Comparison of ENCODE assay signal across 15 cellular contexts in genomic region chr12:132305560-132305966, GRCh38. TPM values are rescaled to one million over a fixed set of nuclear protein-coding genes. Genes with fewer than 3 reads are reported as not detected.
A peak's percentile ranks its signal among the peaks of the same experiment; 100 is the strongest.
DNase-seq lines count a peak whose midpoint lies in the region; ATAC-seq and TF ChIP-seq lines count a peak whose summit lies in the region.
"Had no signal": no experiment of that assay in that cellular context is flagged by ENCODE, and none has a peak within 500 bp of the region (broad histone marks: within the 10 kb centered on the region; RNA-seq: fewer than 3 reads in every experiment).

No MANE protein-coding gene starts in this region.

- H3K4ac ChIP-seq in neuronal stem cell (ENCODE audit: low read length) = no peak overlapping the region

- H2AFZ ChIP-seq in neuronal stem cell (ENCODE audit: low read length) = no peak overlapping the region

- H3K4me1 ChIP-seq in right cardiac atrium (ENCODE audit: control insufficient read depth, insufficient read depth, low read length) (no peaks in the 10 kb centered on the region), HEK293 (ENCODE audit: control insufficient read depth, insufficient read depth, low read length) (no peaks in the 10 kb centered on the region), neuronal stem cell (ENCODE audit: control insufficient read depth in 2 of 2, insufficient read depth in 1 of 2, low read depth in 1 of 2, low read length in 2 of 2) (no peaks in the 10 kb centered on the region)

- no peak for TF ChIP-seq CTCF in HEK293 (tag by site-specific recombination; IDR thresholded peaks at IDR 0.05)
- no peak for TF ChIP-seq CTCF in chondrocyte (IDR thresholded peaks at IDR 0.05)

- no peak overlapping the region for H2BK15ac ChIP-seq in neuronal stem cell (ENCODE audit: low read length)

- H3K27ac ChIP-seq in right cardiac atrium (ENCODE audit: low read length) = no peak overlapping the region
- H3K27ac ChIP-seq in HEK293 (ENCODE audit: extremely low read depth, low read depth, low read length) = no peak overlapping the region
- no peak overlapping the region for H3K27ac ChIP-seq in neuronal stem cell (replicated peaks; ENCODE audit: low read length)
- H3K27ac ChIP-seq: C4-2B had no signal

- no peak overlapping the region for H2AK5ac ChIP-seq in neuronal stem cell (ENCODE audit: low read depth, low read length)

- no peak overlapping the region for H4K8ac ChIP-seq in neuronal stem cell (ENCODE audit: low read depth, low read length)

- H3K27me3 ChIP-seq in right cardiac atrium (ENCODE audit: control insufficient read depth, insufficient read depth) (no peaks in the 10 kb centered on the region), neuronal stem cell (ENCODE audit: control insufficient read depth in 3 of 3, insufficient read depth in 3 of 3, low read depth in 1 of 3, low read length in 3 of 3) (peaks cover 0 to 22% (median 1%) of the 10 kb centered on the region in 3 experiments)

- H3K9ac ChIP-seq in neuronal stem cell (ENCODE audit: low read depth, low read length, poor library complexity) = no peak overlapping the region

- H3K9me3 ChIP-seq in right cardiac atrium (ENCODE audit: control insufficient read depth, low read length) = no peaks in the 10 kb centered on the region
- H3K9me3 ChIP-seq in HEK293 (ENCODE audit: control insufficient read depth, insufficient read depth, low read depth, low read length) = no peaks in the 10 kb centered on the region
- H3K9me3 ChIP-seq in neuronal stem cell (replicated peaks in 1 of 2; ENCODE audit: control insufficient read depth in 2 of 2, insufficient read depth in 1 of 2, low read depth in 1 of 2, low read length in 2 of 2) = peaks cover 0 to 2% of the 10 kb centered on the region in 2 donors

- H3K36me3 ChIP-seq in HEK293 (ENCODE audit: control insufficient read depth in 2 of 2, insufficient read depth in 1 of 2, low read length in 2 of 2) (no peaks in the 10 kb centered on the region), neuronal stem cell (replicated peaks in 1 of 2; ENCODE audit: control insufficient read depth in 2 of 2, insufficient read depth in 2 of 2, low read length in 2 of 2) (no peaks in the 10 kb centered on the region)

- CTCF ChIA-PET in HEK293 (lab: Yijun Ruan, JAX) = no interaction called here

- H4K91ac ChIP-seq in neuronal stem cell (ENCODE audit: low read depth, low read length, poor library complexity) = no peak overlapping the region

- H2BK5ac ChIP-seq in neuronal stem cell (ENCODE audit: low read length) = no peak overlapping the region

- peak in 2 of 3 donors; percentile 34 to 49 for DNase-seq in right cardiac atrium
- no peak for DNase-seq in cardiac septum (ENCODE audit: low spot score)
- DNase-seq in chondrocyte (ENCODE audit: low spot score) = peak; percentile 72
- DNase-seq in neuronal stem cell (ENCODE audit: low spot score) = no peak
- no peak for DNase-seq in epidermal melanocyte (ENCODE audit: insufficient read length, low spot score)
- DNase-seq: CD4-positive, alpha-beta memory T cell; DMS79; GOT3; H9 had no signal

- ATAC-seq in right cardiac atrium (no peak), GM21360 (IDR thresholded peaks at IDR 0.05; ENCODE audit: unreplicated experiment) (no peak)
- ATAC-seq: GM12878 had no signal

- intact Hi-C loops in right cardiac atrium (cut with DNase I) (no loop called here), cardiac septum (cut with DNase I) (no loop called here)

- POLR2A ChIA-PET in HEK293 (lab: Yijun Ruan, JAX) = no interaction called here

- H3K36me3 Mint-ChIP-seq in chondrocyte (ENCODE audit: low read depth) = peaks cover 2% of the 10 kb centered on the region
- H3K36me3 Mint-ChIP-seq: CD4-positive, alpha-beta memory T cell had no signal

- no peak overlapping the region for H3K4me3 ChIP-seq in right cardiac atrium (ENCODE audit: low read length)
- no peak overlapping the region for H3K4me3 ChIP-seq in HEK293 (ENCODE audit: low read depth, low read length)
- no peak overlapping the region for H3K4me3 ChIP-seq in neuronal stem cell (ENCODE audit: low read length in 2 of 2)
- H3K4me3 ChIP-seq: GM12878 had no signal

- H3K23ac ChIP-seq in neuronal stem cell (ENCODE audit: low read depth, low read length, poor library complexity) = peak overlapping the region; percentile 20

- WGBS in right cardiac atrium = 85% methylated on average over 14 of the region's 14 CpGs
- WGBS in neuronal stem cell (ENCODE audit: extremely low coverage in 2 of 2, insufficient read length in 2 of 2, insufficient replicate concordance in 1 of 2), 2 donors = no CpG with 5 or more reads among the region's 14 CpGs

- no peak overlapping the region for H3K4me2 ChIP-seq in neuronal stem cell (ENCODE audit: insufficient read depth, low read length, poor library complexity, severe bottlenecking)

- H3K18ac ChIP-seq in neuronal stem cell (ENCODE audit: low read length) = no peak overlapping the region

- no peaks in the 10 kb centered on the region for H3K9me3 Mint-ChIP-seq in chondrocyte (ENCODE audit: low read depth)

- peaks cover 36% of the 10 kb centered on the region for H3K27me3 Mint-ChIP-seq in chondrocyte (ENCODE audit: low read depth)
- H3K27me3 Mint-ChIP-seq: B cell had no signal

- H3K4me1 Mint-ChIP-seq in chondrocyte (ENCODE audit: low read depth) = no peaks in the 10 kb centered on the region
- H3K4me1 Mint-ChIP-seq: B cell; CD4-positive, alpha-beta memory T cell; H9 had no signal

- no peaks in the 10 kb centered on the region for H3K79me1 ChIP-seq in neuronal stem cell (ENCODE audit: low read depth, low read length)

- H2BK120ac ChIP-seq in neuronal stem cell (ENCODE audit: low read depth, low read length) = no peak overlapping the region

- H3K14ac ChIP-seq in neuronal stem cell (ENCODE audit: low read length) = peak overlapping the region; percentile 56

- no peak overlapping the region for H3K27ac Mint-ChIP-seq in chondrocyte (ENCODE audit: unreplicated experiment)
- H3K27ac Mint-ChIP-seq: B cell; CD4-positive, alpha-beta memory T cell; H9 had no signal

- H2BK12ac ChIP-seq in neuronal stem cell (ENCODE audit: low read length) = peak overlapping the region; percentile 22

- no peak overlapping the region for H3K4me3 Mint-ChIP-seq in chondrocyte (ENCODE audit: unreplicated experiment)
- H3K4me3 Mint-ChIP-seq: B cell; CD4-positive, alpha-beta memory T cell; H9 had no signal

TF ChIP-seq in HEK293, 187 proteins besides CTCF, POLR2A, EP300 and RAD21:
- TF ChIP-seq KLF8 (tag by site-specific recombination; IDR thresholded peaks at IDR 0.05) = peak; percentile 82; the same call in 1 of the 2 replicates
- no peak for TF ChIP-seq ZNF645 (tag by site-specific recombination; IDR thresholded peaks at IDR 0.05)
- TF ChIP-seq KLF17 (tag by site-specific recombination; IDR thresholded peaks at IDR 0.05) = 0 out of 2 replicates have a peak, but pooled peaks have one; percentile 40
- TF ChIP-seq HIC1 (tag by site-specific recombination; IDR thresholded peaks at IDR 0.05) = peak; percentile 47; the same call in 1 of the 2 replicates
TF ChIP-seq in HEK293: peak in this region for 3.

RNA-seq across cellular contexts. Expression of gene GALNT9, which starts 23.8 kb away (rescaled TPM):
- total RNA-seq in right cardiac atrium = under 1 TPM in 2 of 4 donors, not detected in 2; 0.14 to 0.21 TPM
- polyA plus RNA-seq in right cardiac atrium = 0.05 TPM
- total RNA-seq in cardiac septum = not detected
- 0.15 to 0.29 TPM in 2 of 3 replicates, not detected in the other for total RNA-seq in chondrocyte
- 0.13 TPM for polyA plus RNA-seq in neuronal stem cell (2013, experiment 1 of 2)
- 0.14 TPM for polyA plus RNA-seq in neuronal stem cell (2013, experiment 2 of 2)
- total RNA-seq: CD4-positive, alpha-beta memory T cell; GM12878; HT1080 had no signal

Comparison
In these comparisons a context has a peak if more than half of its experiments do, and no peak if none do; other contexts are left out.
1. DNase-seq: peak in right cardiac atrium (2 of 3) and chondrocyte (single experiment); none in cardiac septum (single experiment), neuronal stem cell (single experiment) and epidermal melanocyte (single experiment).